Comparison of ENCODE assay signal across 10 cellular contexts in the genomic region with DNA sequence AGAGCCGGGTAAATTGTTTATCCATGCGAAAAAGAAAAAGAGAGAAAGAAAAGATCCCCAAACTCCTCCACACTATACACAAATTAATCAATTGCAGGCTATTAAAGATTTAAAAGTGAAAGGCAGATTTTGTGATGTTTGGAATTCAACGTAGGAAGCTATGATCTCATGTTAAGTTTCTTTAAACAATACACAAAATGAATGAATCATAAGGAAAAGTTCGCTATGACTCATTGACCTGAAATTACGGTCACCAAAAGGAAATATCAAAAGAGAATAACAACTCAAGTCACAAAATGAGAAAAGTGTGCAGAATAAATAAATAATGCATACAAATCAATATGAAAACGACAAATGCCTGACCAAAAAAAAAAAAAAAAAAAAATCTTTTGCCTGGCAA. TPM values are rescaled to one million over a fixed set of nuclear protein-coding genes. Genes with fewer than 3 reads are reported as not detected.
DNase-seq lines count a peak whose midpoint lies in the region; ATAC-seq and TF ChIP-seq lines count a peak whose summit lies in the region.
"Had no signal": no experiment of that assay in that cellular context is flagged by ENCODE, and none has a peak within 500 bp of the region (broad histone marks: within the 10 kb centered on the region; RNA-seq: fewer than 3 reads in every experiment).

No MANE protein-coding gene starts in this region.

- CTCF ChIA-PET in IMR-90 (lab: Yijun Ruan, JAX), result no interaction called here

- no peaks in the 10 kb centered on the region for H3K79me1 ChIP-seq in IMR-90 (ENCODE audit: low read depth in 1 of 2, low read length in 2 of 2)

- no peaks in the 10 kb centered on the region for H4K20me1 ChIP-seq in IMR-90 (ENCODE audit: insufficient read depth, low read length)

- H3K9ac ChIP-seq in IMR-90 (ENCODE audit: low read depth, low read length), result no peak overlapping the region

- POLR2A ChIA-PET in IMR-90 (lab: Charles Lee; ENCODE audit: unreplicated experiment), result interaction anchor here (1.0 kb wide), 1 partner anchor 9 kb away, joined by 12 read pairs; no protein-coding TSS in a partner anchor

- H3K36me3 ChIP-seq in IMR-90 (ENCODE audit: control insufficient read depth, insufficient read depth, low read length) (no peaks in the 10 kb centered on the region), body of pancreas (replicated peaks in 1 of 2; ENCODE audit: insufficient read depth in 1 of 2, low read depth in 2 of 2) (no peaks in the 10 kb centered on the region)

- no peak overlapping the region for H2AK5ac ChIP-seq in IMR-90 (ENCODE audit: low read depth, low read length)

- intact Hi-C loops in IMR-90 (cut with micrococcal nuclease), result no loop called here
- intact Hi-C loops in body of pancreas (cut with DNase I), result no loop called here

- peaks cover 3% of the 10 kb centered on the region; the same call in 1 of the 2 replicates for H3K9me1 ChIP-seq in IMR-90 (ENCODE audit: insufficient read depth, low read length)

- no peak overlapping the region for H3K4ac ChIP-seq in IMR-90 (ENCODE audit: low read depth, low read length)

- H3K23ac ChIP-seq in IMR-90 (ENCODE audit: low read depth, low read length), result no peak overlapping the region

- no peak overlapping the region for H2AK9ac ChIP-seq in IMR-90 (replicated peaks; ENCODE audit: low read depth, low read length, poor library complexity)

- no CpG with 5 or more reads among the region's 6 CpGs for WGBS in IMR-90 (ENCODE audit: extremely low coverage in 2 of 2, insufficient read length in 1 of 2), 2 experiments
- WGBS in body of pancreas, 2 donors, result 47 to 50% methylated on average over 6 of the region's 6 CpGs

- H3K4me2 ChIP-seq in IMR-90 (ENCODE audit: low read depth, low read length), result peak overlapping the region; percentile 34

- H2BK120ac ChIP-seq in IMR-90 (ENCODE audit: low read depth, low read length), result 0 out of 2 replicates have a peak overlapping the region, but pooled peaks have one; percentile 16

- H3K27me3 ChIP-seq in IMR-90 (ENCODE audit: control insufficient read depth, insufficient read depth, low read length) (no peaks in the 10 kb centered on the region), body of pancreas (no peaks in the 10 kb centered on the region)

- dilution Hi-C loops in IMR-90 (cut with HindIII; ENCODE audit: low sequenced_read_pairs, unreplicated experiment), result no loop called here

- H4K8ac ChIP-seq in IMR-90 (ENCODE audit: low read depth in 2 of 2, low read length in 2 of 2), result no peak overlapping the region

- H3K56ac ChIP-seq in IMR-90 (ENCODE audit: extremely low read depth, insufficient read depth, low read length), result no peak overlapping the region

- TF ChIP-seq RAD21 in IMR-90 (IDR thresholded peaks at IDR 0.05; ENCODE audit: low read length), result no peak

- BruUV-seq in IMR-90 (replicated peaks; lab: Mats Ljungman, UMichigan), result no TSS peak

- H3K27ac ChIP-seq in IMR-90 (ENCODE audit: insufficient read depth, low read length) (peak overlapping the region; percentile 64), body of pancreas (no peak overlapping the region)

- H2BK5ac ChIP-seq in IMR-90 (ENCODE audit: low read depth, low read length, poor library complexity, severe bottlenecking), result no peak overlapping the region

- H3K18ac ChIP-seq in IMR-90 (ENCODE audit: low read depth, low read length), result no peak overlapping the region

- TF ChIP-seq POLR2A in IMR-90 (IDR thresholded peaks at IDR 0.05; ENCODE audit: low read depth, low read length) (no peak), body of pancreas (IDR thresholded peaks at IDR 0.05) (no peak)

- no peak overlapping the region for H4K91ac ChIP-seq in IMR-90 (ENCODE audit: insufficient read depth, low read depth, low read length)

- ATAC-seq in IMR-90 (ENCODE audit: low read depth), result peak; percentile 72
- no peak for ATAC-seq in body of pancreas

- no peak overlapping the region for H2BK20ac ChIP-seq in IMR-90 (ENCODE audit: low read depth, low read length)

- H4K5ac ChIP-seq in IMR-90 (ENCODE audit: low read depth, low read length), result no peak overlapping the region

- H3K14ac ChIP-seq in IMR-90 (replicated peaks; ENCODE audit: low read depth, low read length), result no peak overlapping the region

- no peak overlapping the region for H2BK15ac ChIP-seq in IMR-90 (ENCODE audit: low read depth, low read length)

- no peak overlapping the region for H2AFZ ChIP-seq in IMR-90 (replicated peaks; ENCODE audit: low read length, poor library complexity)

- H3K9me3 ChIP-seq in IMR-90 (ENCODE audit: control insufficient read depth, insufficient read depth, low read length), result no peaks in the 10 kb centered on the region
- no peaks in the 10 kb centered on the region for H3K9me3 ChIP-seq in body of pancreas

- H3K4me3 ChIP-seq in IMR-90 (ENCODE audit: insufficient read depth, low read depth, low read length), result no peak overlapping the region
- no peak overlapping the region for H3K4me3 ChIP-seq in body of pancreas

- TF ChIP-seq CTCF in IMR-90 (conservative IDR thresholded peaks at IDR 0.05; ENCODE audit: low read depth, low read length) (no peak), body of pancreas (IDR thresholded peaks at IDR 0.05) (no peak)

- DNase-seq in EL, result peak; percentile 67
- DNase-seq in IMR-90, result peak; percentile 88
- DNase-seq in astrocyte of the hippocampus (ENCODE audit: low read depth, low spot score), result peak; percentile 44
- peak; percentile 49 for DNase-seq in non-pigmented ciliary epithelial cell (ENCODE audit: low read depth)
- DNase-seq in body of pancreas, result no peak
- DNase-seq in germinal center (ENCODE audit: low spot score), result no peak
- DNase-seq in medulla oblongata (ENCODE audit: extremely low spot score), result no peak
- DNase-seq: activated CD8-positive, alpha-beta memory T cell treated with anti-CD3 and anti-CD28 coated beads, Interleukin-2, amount 50 U/mL, for 4 hours; GF-D8; NCI-H2227 treated with DMSO at 0.1 percent for 48 hours had no signal

- in situ Hi-C loops in IMR-90 (cut with MboI; ENCODE audit: low sequenced_read_pairs), result no loop called here

- H3K4me1 ChIP-seq in IMR-90 (ENCODE audit: control insufficient read depth, insufficient read depth, low read length) (peaks cover 3% of the 10 kb centered on the region), body of pancreas (peaks cover 11% of the 10 kb centered on the region)

TF ChIP-seq in IMR-90, 13 proteins besides CTCF, POLR2A, EP300 and RAD21:
- TF ChIP-seq, protein P1, sequence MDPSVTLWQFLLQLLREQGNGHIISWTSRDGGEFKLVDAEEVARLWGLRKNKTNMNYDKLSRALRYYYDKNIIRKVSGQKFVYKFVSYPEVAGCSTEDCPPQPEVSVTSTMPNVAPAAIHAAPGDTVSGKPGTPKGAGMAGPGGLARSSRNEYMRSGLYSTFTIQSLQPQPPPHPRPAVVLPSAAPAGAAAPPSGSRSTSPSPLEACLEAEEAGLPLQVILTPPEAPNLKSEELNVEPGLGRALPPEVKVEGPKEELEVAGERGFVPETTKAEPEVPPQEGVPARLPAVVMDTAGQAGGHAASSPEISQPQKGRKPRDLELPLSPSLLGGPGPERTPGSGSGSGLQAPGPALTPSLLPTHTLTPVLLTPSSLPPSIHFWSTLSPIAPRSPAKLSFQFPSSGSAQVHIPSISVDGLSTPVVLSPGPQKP (IDR thresholded peaks at IDR 0.05; ENCODE audit: borderline replicate concordance, low read depth, low read length), result no peak
- no peak for TF ChIP-seq MAFK (IDR thresholded peaks at IDR 0.05; ENCODE audit: low read depth, low read length)
- no peak for TF ChIP-seq MAZ (IDR thresholded peaks at IDR 0.05; ENCODE audit: borderline replicate concordance, low read depth, low read length)
- TF ChIP-seq NFE2L2 (IDR thresholded peaks at IDR 0.05; ENCODE audit: low read depth, low read length), result no peak
- TF ChIP-seq, protein P2, sequence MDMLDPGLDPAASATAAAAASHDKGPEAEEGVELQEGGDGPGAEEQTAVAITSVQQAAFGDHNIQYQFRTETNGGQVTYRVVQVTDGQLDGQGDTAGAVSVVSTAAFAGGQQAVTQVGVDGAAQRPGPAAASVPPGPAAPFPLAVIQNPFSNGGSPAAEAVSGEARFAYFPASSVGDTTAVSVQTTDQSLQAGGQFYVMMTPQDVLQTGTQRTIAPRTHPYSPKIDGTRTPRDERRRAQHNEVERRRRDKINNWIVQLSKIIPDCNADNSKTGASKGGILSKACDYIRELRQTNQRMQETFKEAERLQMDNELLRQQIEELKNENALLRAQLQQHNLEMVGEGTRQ (IDR thresholded peaks at IDR 0.05; ENCODE audit: low read depth, low read length), result no peak
- peak; percentile 97 for TF ChIP-seq FOS (IDR thresholded peaks at IDR 0.05; ENCODE audit: low read depth, low read length)
- no peak for TF ChIP-seq CHD1 (IDR thresholded peaks at IDR 0.05; ENCODE audit: low read depth, low read length)
- TF ChIP-seq SMC3 (IDR thresholded peaks at IDR 0.05; ENCODE audit: low read depth, low read length), result no peak
- no peak for TF ChIP-seq CEBPB (IDR thresholded peaks at IDR 0.05; ENCODE audit: low read depth, low read length)
- no peak for TF ChIP-seq RFX5 (IDR thresholded peaks at IDR 0.05; ENCODE audit: low read depth, low read length)
- TF ChIP-seq MXI1 (IDR thresholded peaks at IDR 0.05; ENCODE audit: borderline replicate concordance, low read depth, low read length), result no peak
- TF ChIP-seq RCOR1 (IDR thresholded peaks at IDR 0.05; ENCODE audit: insufficient replicate concordance, low read length), result no peak
- peak; percentile 71; the same call in 1 of the 2 replicates for TF ChIP-seq BHLHE40 (IDR thresholded peaks at IDR 0.05; ENCODE audit: low read depth, low read length)

RNA-seq across cellular contexts. Expression of gene CLNK, which starts 28.6 kb away (rescaled TPM):
- total RNA-seq in IMR-90 (2012; rRNA removed) (not detected in 2 replicates), body of pancreas (1 to 10 TPM in 1 of 2 donors, not detected in 1; 1.0 TPM)
- polyA plus RNA-seq in IMR-90 (2012; rRNA removed), result not detected in 2 replicates
- polyA plus RNA-seq in IMR-90 (2012; cell fraction: cytosol; rRNA removed), result not detected in 2 replicates
- not detected in 2 replicates for polyA plus RNA-seq in IMR-90 (2012; cell fraction: nucleus; rRNA removed; ENCODE audit: low replicate concordance)

Comparison
In these comparisons a context has a peak if more than half of its experiments do, and no peak if none do; other contexts are left out.
1. DNase-seq: peak in EL (single experiment), IMR-90 (single experiment), astrocyte of the hippocampus (single experiment) and non-pigmented ciliary epithelial cell (single experiment); none in body of pancreas (0 of 4), germinal center (single experiment) and medulla oblongata (single experiment).